In the genomic region with DNA sequence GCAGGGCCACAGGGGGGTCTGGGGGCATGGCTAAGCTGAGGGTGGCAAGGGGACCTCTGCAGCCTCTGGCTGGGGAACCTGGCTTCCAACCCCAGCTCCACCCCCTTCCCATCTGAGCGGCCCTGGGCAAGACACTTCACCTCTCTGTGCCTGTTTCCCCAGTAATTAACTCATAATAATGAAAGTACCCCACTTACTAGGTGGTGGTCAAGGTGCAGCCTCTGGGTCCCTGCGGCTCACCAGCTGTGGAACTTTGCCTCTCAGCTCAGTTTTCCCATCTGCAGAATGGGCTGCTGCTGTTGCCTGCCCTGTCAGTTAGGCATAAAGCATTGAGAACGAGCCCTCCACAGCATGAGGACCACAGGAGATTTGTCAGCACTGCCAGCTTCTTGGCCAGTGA, we compare ENCODE assay signal across 10 cellular contexts. TPM values are rescaled to one million over a fixed set of nuclear protein-coding genes. Genes with fewer than 3 reads are reported as not detected.
"Had no signal": no experiment of that assay in that cellular context is flagged by ENCODE, and none has a peak within 500 bp of the region (broad histone marks: within the 10 kb centered on the region; RNA-seq: fewer than 3 reads in every experiment).

No MANE protein-coding gene starts in this region.

RNA-seq across cellular contexts. Expression of a gene that starts 51.8 kb away (rescaled TPM):
- total RNA-seq: OCI-LY7, PC-9, Peyer's patch, Right ventricle myocardium inferior, Right ventricle myocardium superior, RPMI7951, SJCRH30, SJSA1, SK-MEL-5, T-cell had no signal
